14 cellular contexts compared by ENCODE assay signal in the genomic region with DNA sequence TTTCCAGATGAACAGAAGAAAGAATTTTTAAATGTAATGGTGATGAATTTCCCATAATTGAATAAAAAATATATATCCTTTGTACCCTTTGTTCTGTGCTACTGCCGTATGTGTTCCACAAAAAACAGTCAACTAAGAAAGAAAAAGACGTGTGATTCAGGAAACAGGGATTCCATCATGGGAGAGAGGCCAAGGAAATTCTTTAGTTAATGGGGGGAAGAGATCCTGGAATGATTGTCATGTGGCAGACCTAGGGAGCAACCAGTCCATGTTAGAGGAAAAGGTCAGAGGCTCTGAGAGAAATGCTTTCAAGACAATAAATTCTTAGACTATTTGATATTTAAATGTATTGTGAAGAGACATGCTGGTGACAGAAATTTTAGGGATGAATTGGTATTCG.
A peak's percentile ranks its signal among the peaks of the same experiment; 100 is the strongest.
DNase-seq lines count a peak whose midpoint lies in the region; ATAC-seq lines count a peak whose summit lies in the region.
"Had no signal": no experiment of that assay in that cellular context is flagged by ENCODE, and none has a peak within 500 bp of the region (broad histone marks: within the 10 kb centered on the region; RNA-seq: fewer than 3 reads in every experiment).

No MANE protein-coding gene starts in this region.

- no peak overlapping the region for H3K27ac Mint-ChIP-seq in activated T-helper 17 cell treated with anti-CD3 and anti-CD28 coated beads, Interleukin-2, amount 50 U/mL, for 72 hours

- ATAC-seq in activated T-helper 17 cell treated with anti-CD3 and anti-CD28 coated beads, Interleukin-2, amount 50 U/mL, for 72 hours (replicated peaks) = no peak

- no peaks in the 10 kb centered on the region for H3K36me3 Mint-ChIP-seq in activated T-helper 17 cell treated with anti-CD3 and anti-CD28 coated beads, Interleukin-2, amount 50 U/mL, for 72 hours (ENCODE audit: low read depth)

- H3K4me3 Mint-ChIP-seq in activated T-helper 17 cell treated with anti-CD3 and anti-CD28 coated beads, Interleukin-2, amount 50 U/mL, for 72 hours = no peak overlapping the region

- peaks cover 20% of the 10 kb centered on the region for H3K27me3 Mint-ChIP-seq in activated T-helper 17 cell treated with anti-CD3 and anti-CD28 coated beads, Interleukin-2, amount 50 U/mL, for 72 hours

- peaks cover 14% of the 10 kb centered on the region for H3K9me3 Mint-ChIP-seq in activated T-helper 17 cell treated with anti-CD3 and anti-CD28 coated beads, Interleukin-2, amount 50 U/mL, for 72 hours

- in situ Hi-C loops in SK-MEL-5 (cut with HindIII; ENCODE audit: low pct_unique_long_range_greater_than_20kb, low sequenced_read_pairs) = no loop called here

- DNase-seq in EL (peak; percentile 41), SK-MEL-5 (ENCODE audit: low read depth, low spot score) (peak; percentile 30), kidney glomerular epithelial cell (lab: John Stamatoyannopoulos, UW) (peak; percentile 62), renal cortical epithelial cell (ENCODE audit: low read depth) (peak; percentile 68), NCI-H510A treated with DMSO at 0.1 percent for 48 hours (lab: John Stamatoyannopoulos, UW) (no peak), HK-2 (ENCODE audit: unreplicated experiment) (no peak)
- DNase-seq: AML-193; COR-L47; H7; NCI-H187 treated with DMSO at 0.1 percent for 48 hours; NCI-H69; NK-92 treated with Interleukin-12 subunit alpha and Interleukin-12 subunit beta, amount 100 ng/mL, for 24 hours; SIG-M5 had no signal

- no peaks in the 10 kb centered on the region for H3K4me1 Mint-ChIP-seq in activated T-helper 17 cell treated with anti-CD3 and anti-CD28 coated beads, Interleukin-2, amount 50 U/mL, for 72 hours

Comparison
In these comparisons a context has a peak if more than half of its experiments do, and no peak if none do; other contexts are left out.
1. DNase-seq: peak in EL (single experiment), SK-MEL-5 (single experiment), kidney glomerular epithelial cell (single experiment) and renal cortical epithelial cell (single experiment); none in NCI-H510A treated with DMSO at 0.1 percent for 48 hours (single experiment) and HK-2 (single experiment).